ENCODE assay signal across 9 cellular contexts in genomic region chr6:85537055-85537494, GRCh38. TPM values are rescaled to one million over a fixed set of nuclear protein-coding genes. Genes with fewer than 3 reads are reported as not detected.
DNase-seq lines count a peak whose midpoint lies in the region; ATAC-seq, FAIRE-seq and TF ChIP-seq lines count a peak whose summit lies in the region.
"Had no signal": no experiment of that assay in that cellular context is flagged by ENCODE, and none has a peak within 500 bp of the region (broad histone marks: within the 10 kb centered on the region; RNA-seq: fewer than 3 reads in every experiment).

No MANE protein-coding gene starts in this region.

- TF ChIP-seq CTCF in D721Med (IDR thresholded peaks at IDR 0.05; ENCODE audit: insufficient read depth, missing control alignments), result peak; percentile 42

- H3K27ac ChIP-seq in Karpas-422 (ENCODE audit: low read length), result no peak overlapping the region

- H4K20me1 ChIP-seq in Karpas-422 (ENCODE audit: insufficient read depth, low read depth, low read length), result no peaks in the 10 kb centered on the region

- no peak overlapping the region for H3K4me2 ChIP-seq in Karpas-422 (ENCODE audit: low read depth, low read length, poor library complexity, severe bottlenecking)

- FAIRE-seq in D721Med (lab: Jason Lieb, UNC), result no peak

- H3K4me1 Mint-ChIP-seq in naive B cell, result no peaks in the 10 kb centered on the region
- H3K4me1 Mint-ChIP-seq: stimulated activated effector memory CD8-positive, alpha-beta T cell treated with anti-CD3 and anti-CD28 coated beads, Interleukin-12 subunit alpha, Interleukin-12 subunit beta, amount 100 ng/mL, for 72 hours had no signal

- H3K4me1 ChIP-seq in Karpas-422 (ENCODE audit: low read length), result no peaks in the 10 kb centered on the region

- no peak overlapping the region for H3K9ac ChIP-seq in Karpas-422 (ENCODE audit: low read length)

- peak overlapping the region in 1 of 6 donors; percentile 77 for H3K27ac Mint-ChIP-seq in naive B cell
- H3K27ac Mint-ChIP-seq: stimulated activated effector memory CD8-positive, alpha-beta T cell treated with anti-CD3 and anti-CD28 coated beads, Interleukin-12 subunit alpha, Interleukin-12 subunit beta, amount 100 ng/mL, for 72 hours had no signal

- ATAC-seq in naive B cell (ENCODE audit: low read depth in 2 of 2) (no peak), HG03432 (IDR thresholded peaks at IDR 0.05; ENCODE audit: unreplicated experiment) (no peak)
- ATAC-seq: stimulated activated effector memory CD8-positive, alpha-beta T cell treated with anti-CD3 and anti-CD28 coated beads, Interleukin-12 subunit alpha, Interleukin-12 subunit beta, amount 100 ng/mL, for 72 hours had no signal

- peaks cover 31% of the 10 kb centered on the region; the same call in 1 of the 2 replicates for H3K36me3 ChIP-seq in Karpas-422 (ENCODE audit: insufficient read depth, low read length)

- no peaks in the 10 kb centered on the region for H3K9me3 ChIP-seq in Karpas-422 (ENCODE audit: low read length)

- no peak overlapping the region for H2AFZ ChIP-seq in Karpas-422 (ENCODE audit: low read length)

- 0 out of 2 replicates have a peak, but pooled peaks cover 14% of the 10 kb centered on the region for H3K79me2 ChIP-seq in Karpas-422 (ENCODE audit: low read length)

- H3K27me3 Mint-ChIP-seq in naive B cell, result no peaks in the 10 kb centered on the region

- H3K27me3 ChIP-seq in Karpas-422 (ENCODE audit: low read length), result no peaks in the 10 kb centered on the region

- no peak overlapping the region for H3K4me3 ChIP-seq in Karpas-422 (ENCODE audit: low read length)

- no peak overlapping the region for H3K4me3 Mint-ChIP-seq in naive B cell
- H3K4me3 Mint-ChIP-seq: stimulated activated effector memory CD8-positive, alpha-beta T cell treated with anti-CD3 and anti-CD28 coated beads, Interleukin-12 subunit alpha, Interleukin-12 subunit beta, amount 100 ng/mL, for 72 hours had no signal

- no peaks in the 10 kb centered on the region for H3K9me3 Mint-ChIP-seq in naive B cell
- H3K9me3 Mint-ChIP-seq: stimulated activated effector memory CD8-positive, alpha-beta T cell treated with anti-CD3 and anti-CD28 coated beads, Interleukin-12 subunit alpha, Interleukin-12 subunit beta, amount 100 ng/mL, for 72 hours had no signal

- no peaks in the 10 kb centered on the region for H3K36me3 Mint-ChIP-seq in naive B cell

- DNase-seq in D721Med (ENCODE audit: insufficient read length, low spot score) (no peak), Karpas-422 (peak; percentile 59), brain pericyte (ENCODE audit: low read depth, low spot score) (peak; percentile 1), naive B cell (peak; percentile 11), HuH-7 (ENCODE audit: low spot score) (no peak), DMS153 treated with DMSO at 0.1 percent for 48 hours (lab: John Stamatoyannopoulos, UW; ENCODE audit: unreplicated experiment) (no peak)
- no peak for DNase-seq in stimulated activated CD4-positive, alpha-beta T cell treated with anti-CD3 and anti-CD28 coated beads, Interleukin-2, amount 100 ng/mL, for 48 hours

- no peaks in the 10 kb centered on the region for H3K9me2 ChIP-seq in Karpas-422 (replicated peaks; ENCODE audit: insufficient read depth, low read length)

RNA-seq across cellular contexts. Expression of gene SNX14, which starts 56.6 kb away (rescaled TPM):
- 93.1 and 153 TPM in 2 replicates for total RNA-seq in Karpas-422 (2014; rRNA removed; shearing (Covaris generic); ENCODE audit: low replicate concordance)
- polyA plus RNA-seq in naive B cell (ENCODE audit: low read depth in 6 of 6), result 10 to 100 TPM; 39.1 to 50.8 (median 45.7) TPM

Comparison
In these comparisons a context has a peak if more than half of its experiments do, and no peak if none do; other contexts are left out.
1. DNase-seq: peak in Karpas-422 (single experiment), brain pericyte (single experiment) and naive B cell (single experiment); none in D721Med (single experiment), stimulated activated CD4-positive, alpha-beta T cell treated with anti-CD3 and anti-CD28 coated beads, Interleukin-2, amount 100 ng/mL, for 48 hours (0 of 2), HuH-7 (single experiment) and DMS153 treated with DMSO at 0.1 percent for 48 hours (single experiment).